ENCODE assay signal across 1 cellular context in the genomic region with DNA sequence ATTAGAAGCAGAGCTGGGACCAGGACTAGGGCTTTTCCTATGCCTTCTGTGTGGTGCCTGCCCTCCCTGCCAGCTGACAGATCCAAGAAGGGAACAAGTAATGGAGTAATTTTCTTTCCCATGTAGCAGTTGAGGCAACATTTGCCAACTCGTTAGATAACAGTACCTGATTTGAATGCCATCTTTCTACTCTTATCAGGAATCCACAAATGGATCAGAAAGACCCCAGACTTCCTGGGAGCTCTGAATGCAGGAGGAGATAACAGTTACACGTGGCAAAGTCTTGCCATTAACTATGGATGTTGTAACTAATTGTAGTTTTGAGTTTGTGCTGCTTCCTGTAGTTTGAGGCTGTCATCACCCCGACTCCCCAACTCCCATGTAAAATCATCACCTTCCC.
TF ChIP-seq lines count a peak whose summit lies in the region.

No MANE protein-coding gene starts in this region.

TF ChIP-seq in endothelial cell of umbilical vein, 7 proteins besides CTCF, POLR2A, EP300 and RAD21 (continued from another document):
- no peak for TF ChIP-seq FOS (IDR thresholded peaks at IDR 0.05; ENCODE audit: borderline replicate concordance, insufficient read depth, low read length)
- TF ChIP-seq EZH2 (IDR thresholded peaks at IDR 0.05; ENCODE audit: borderline replicate concordance, low read depth, low read length, severe bottlenecking) = no peak
- TF ChIP-seq GATA2 (IDR thresholded peaks at IDR 0.05; ENCODE audit: insufficient read depth, insufficient read length, low read depth, low read length) = no peak
- TF ChIP-seq, protein P1, sequence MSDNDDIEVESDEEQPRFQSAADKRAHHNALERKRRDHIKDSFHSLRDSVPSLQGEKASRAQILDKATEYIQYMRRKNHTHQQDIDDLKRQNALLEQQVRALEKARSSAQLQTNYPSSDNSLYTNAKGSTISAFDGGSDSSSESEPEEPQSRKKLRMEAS (IDR thresholded peaks at IDR 0.05; ENCODE audit: insufficient read depth, insufficient read length) = no peak
